11 cellular contexts compared by ENCODE assay signal in the genomic region with DNA sequence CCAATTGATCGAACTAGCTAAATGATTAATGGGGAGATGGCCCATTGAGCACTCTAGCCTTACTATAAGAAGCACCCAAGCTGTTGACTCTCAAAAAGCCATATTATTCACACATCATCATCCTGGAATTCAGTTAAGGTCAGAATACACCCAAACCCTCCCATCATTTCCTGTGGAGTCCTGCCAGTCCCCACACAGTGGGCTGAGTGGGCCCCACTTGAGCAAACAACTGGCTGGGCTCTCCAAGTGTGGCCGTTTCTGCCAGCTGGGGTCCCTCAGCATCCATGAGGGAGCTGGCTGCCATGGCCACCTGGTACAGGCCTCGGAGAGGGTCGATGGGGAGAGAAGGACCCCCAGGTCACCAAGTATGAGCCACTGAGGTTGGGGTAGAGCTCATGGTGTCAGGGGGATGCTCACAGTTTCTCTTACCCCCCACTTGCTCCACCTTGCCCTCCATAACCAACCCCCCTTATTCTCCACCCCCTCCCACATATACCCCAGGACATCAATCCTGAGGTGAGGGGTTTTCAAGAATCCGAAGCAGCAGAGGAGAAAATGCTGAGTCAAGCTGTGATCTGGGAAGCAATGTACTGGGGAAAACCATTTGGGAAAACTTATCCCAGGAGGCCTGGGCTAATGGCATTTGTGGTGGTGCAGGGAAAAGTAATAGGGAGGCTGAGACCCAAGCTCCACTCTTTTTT.
A peak's percentile ranks its signal among the peaks of the same experiment; 100 is the strongest.
DNase-seq lines count a peak whose midpoint lies in the region; ATAC-seq, FAIRE-seq and TF ChIP-seq lines count a peak whose summit lies in the region.
"Had no signal": no experiment of that assay in that cellular context is flagged by ENCODE, and none has a peak within 500 bp of the region (broad histone marks: within the 10 kb centered on the region; RNA-seq: fewer than 3 reads in every experiment).

No MANE protein-coding gene starts in this region.

- H2BK20ac ChIP-seq in H9 (ENCODE audit: low read depth, low read length, poor library complexity, severe bottlenecking) = no peak overlapping the region

- intact Hi-C loops in aorta (cut with DNase I) = no loop called here

- no peaks in the 10 kb centered on the region for H3K9me1 ChIP-seq in keratinocyte (ENCODE audit: control insufficient read depth, extremely low read depth, insufficient read depth, low read length)

- no peaks in the 10 kb centered on the region for H3K36me3 Mint-ChIP-seq in activated naive CD4-positive, alpha-beta T cell treated with anti-CD3 and anti-CD28 coated beads, Interleukin-2, amount 50 U/mL, for 24 hours
- H3K36me3 Mint-ChIP-seq in activated naive CD4-positive, alpha-beta T cell treated with anti-CD3 and anti-CD28 coated beads, Interleukin-2, amount 50 U/mL, for 72 hours = no peaks in the 10 kb centered on the region
- H3K36me3 Mint-ChIP-seq in H9 (ENCODE audit: insufficient read depth in 1 of 3, low read depth in 3 of 3) = no peaks in the 10 kb centered on the region; a peak in 1 of 7 replicates

- H2BK15ac ChIP-seq in H9 (ENCODE audit: low read depth, low read length) = no peak overlapping the region

- peaks cover 11% of the 10 kb centered on the region for H3K4me1 Mint-ChIP-seq in activated naive CD4-positive, alpha-beta T cell treated with anti-CD3 and anti-CD28 coated beads, Interleukin-2, amount 50 U/mL, for 24 hours
- H3K4me1 Mint-ChIP-seq in H9 = peaks cover 17 to 21% of the 10 kb centered on the region in 2 experiments

- no peaks in the 10 kb centered on the region for H3K27me3 Mint-ChIP-seq in activated naive CD4-positive, alpha-beta T cell treated with anti-CD3 and anti-CD28 coated beads, Interleukin-2, amount 50 U/mL, for 24 hours
- peaks cover 11% of the 10 kb centered on the region for H3K27me3 Mint-ChIP-seq in H9 (ENCODE audit: low read depth)

- peak overlapping the region; percentile 41 for H3K27ac ChIP-seq in keratinocyte (ENCODE audit: control insufficient read depth, insufficient read depth, low read length)
- peak overlapping the region; percentile 6 to 66 for H3K27ac ChIP-seq in aorta (ENCODE audit: low read depth in 1 of 2, low read length in 2 of 2)
- no peak overlapping the region for H3K27ac ChIP-seq in H9 (ENCODE audit: insufficient read length, low read depth, low read length)

- H4K5ac ChIP-seq in H9 (ENCODE audit: insufficient read length, low read depth, low read length) = no peak overlapping the region

- H4K8ac ChIP-seq in H9 (replicated peaks; ENCODE audit: insufficient read length, low read depth, low read length) = no peak overlapping the region

- H3K9ac ChIP-seq in keratinocyte (ENCODE audit: control insufficient read depth, extremely low read depth, insufficient read depth, low read length) (no peak overlapping the region), H9 (ENCODE audit: extremely low read depth, insufficient read length, low read length) (no peak overlapping the region)

- H3K4me3 ChIP-seq in keratinocyte (ENCODE audit: control insufficient read depth in 2 of 3, extremely low read depth in 1 of 3, insufficient read depth in 2 of 3, low read depth in 1 of 3, low read length in 3 of 3) (no peak overlapping the region), aorta (ENCODE audit: low read length in 2 of 2) (no peak overlapping the region)

- WGBS in aorta, 2 donors = 19 to 29% methylated on average over 5 of the region's 5 CpGs
- WGBS in H9 (ENCODE audit: extremely low coverage, insufficient read length, low lambda C conversion rate) = no CpG with 5 or more reads among the region's 5 CpGs

- no peak overlapping the region for H3K23ac ChIP-seq in H9 (ENCODE audit: insufficient read length, low read depth, low read length)

- H3K9me3 ChIP-seq in keratinocyte (ENCODE audit: control insufficient read depth, low read depth, low read length) (no peaks in the 10 kb centered on the region), aorta (ENCODE audit: control insufficient read depth, low read length) (no peaks in the 10 kb centered on the region), H9 (ENCODE audit: control insufficient read depth, low read depth, low read length) (no peaks in the 10 kb centered on the region)

- no peak overlapping the region for H3K4me3 Mint-ChIP-seq in activated naive CD4-positive, alpha-beta T cell treated with anti-CD3 and anti-CD28 coated beads, Interleukin-2, amount 50 U/mL, for 24 hours
- H3K4me3 Mint-ChIP-seq in H9 = no peak overlapping the region

- no peaks in the 10 kb centered on the region for H3K79me1 ChIP-seq in H9 (ENCODE audit: insufficient read depth, low read depth, low read length, poor library complexity, severe bottlenecking)

- H3K4ac ChIP-seq in H9 (ENCODE audit: low read depth, low read length) = no peak overlapping the region

- H2BK5ac ChIP-seq in H9 (ENCODE audit: insufficient read length, low read length) = no peak overlapping the region

- no peak overlapping the region for H3K56ac ChIP-seq in H9 (ENCODE audit: insufficient read length, low read depth, low read length)

- ATAC-seq in activated naive CD4-positive, alpha-beta T cell treated with anti-CD3 and anti-CD28 coated beads, Interleukin-2, amount 50 U/mL, for 72 hours = no peak
- no peak for ATAC-seq in aorta (ENCODE audit: low FRiP score)

- H3K36me3 ChIP-seq in keratinocyte (ENCODE audit: control insufficient read depth in 2 of 2, extremely low read depth in 1 of 2, insufficient read depth in 2 of 2, low read length in 2 of 2) (no peaks in the 10 kb centered on the region), aorta (ENCODE audit: control insufficient read depth in 1 of 2, insufficient read depth in 2 of 2, low read length in 1 of 2) (peaks cover 0 to 1% of the 10 kb centered on the region in 2 donors)

- H3K79me2 ChIP-seq in keratinocyte (ENCODE audit: control insufficient read depth, insufficient read depth, low read length) (no peaks in the 10 kb centered on the region), H9 (ENCODE audit: insufficient read depth, low read length) (no peaks in the 10 kb centered on the region)

- H3K4me2 ChIP-seq in keratinocyte (ENCODE audit: control insufficient read depth, extremely low read depth, insufficient read depth, low read depth, low read length) (peak overlapping the region; percentile 50), H9 (ENCODE audit: insufficient read depth, insufficient read length, low read length) (no peak overlapping the region)

- H2BK120ac ChIP-seq in H9 (ENCODE audit: low read depth, low read length, poor library complexity, severe bottlenecking) = no peak overlapping the region

- H3K27me3 ChIP-seq in keratinocyte (ENCODE audit: control insufficient read depth, extremely low read depth, insufficient read depth, low read length) (no peaks in the 10 kb centered on the region), aorta (ENCODE audit: control insufficient read depth in 1 of 2, insufficient read depth in 2 of 2, low read length in 1 of 2) (no peaks in the 10 kb centered on the region), H9 (ENCODE audit: insufficient read depth, low read length) (no peaks in the 10 kb centered on the region)

- TF ChIP-seq CTCF in keratinocyte (optimal IDR thresholded peaks at IDR 0.05 in 1 of 3, IDR thresholded peaks at IDR 0.05 in 1 of 3, conservative IDR thresholded peaks at IDR 0.05 in 1 of 3; ENCODE audit: extremely low read depth in 1 of 3, insufficient read depth in 2 of 3, low read length in 3 of 3) = no peak
- no peak for TF ChIP-seq CTCF in H9 (conservative IDR thresholded peaks at IDR 0.05)

- no peak overlapping the region for H2AK5ac ChIP-seq in H9 (ENCODE audit: insufficient read length, low read length)

- H3T11ph ChIP-seq in H9 (ENCODE audit: low read length) = no peak overlapping the region

- no peak overlapping the region for H3K18ac ChIP-seq in H9 (ENCODE audit: insufficient read length, low read depth, low read length)

- peak; percentile 86 for FAIRE-seq in keratinocyte (lab: Jason Lieb, UNC)

- no peaks in the 10 kb centered on the region for H3K23me2 ChIP-seq in H9 (ENCODE audit: insufficient read length, low read depth, low read length, poor library complexity, severe bottlenecking)

- H4K20me1 ChIP-seq in keratinocyte (ENCODE audit: control insufficient read depth, extremely low read depth, insufficient read depth, low read length) (no peaks in the 10 kb centered on the region), H9 (ENCODE audit: control insufficient read depth, insufficient read depth, insufficient read length) (no peaks in the 10 kb centered on the region)

- DNase-seq in activated naive CD4-positive, alpha-beta T cell treated with anti-CD3 and anti-CD28 coated beads, Interleukin-2, amount 50 U/mL, for 72 hours (ENCODE audit: low spot score in 2 of 2) = no peak
- DNase-seq in astrocyte of the hippocampus (ENCODE audit: low read depth, low spot score) = peak; percentile 74
- no peak for DNase-seq in keratinocyte (ENCODE audit: low read depth, low spot score)
- peak in 1 of 2 donors; percentile 59 for DNase-seq in aorta
- no peak for DNase-seq in stimulated activated CD4-positive, alpha-beta T cell treated with anti-CD3 and anti-CD28 coated beads, Interleukin-4, amount 100 ng/mL, for 1 hour
- DNase-seq in DMS114 treated with DMSO at 0.1 percent for 48 hours (lab: John Stamatoyannopoulos, UW; ENCODE audit: unreplicated experiment) = no peak
- no peak for DNase-seq in H9
- DNase-seq: AML-193; central memory CD4-positive, alpha-beta T cell; NCI-H2029 treated with DMSO at 0.1 percent for 48 hours had no signal

- no peak overlapping the region for H2BK12ac ChIP-seq in H9 (ENCODE audit: insufficient read length, low read depth, low read length)

- H2AFZ ChIP-seq in keratinocyte (ENCODE audit: control insufficient read depth, low read length) = no peak overlapping the region
- H2AFZ ChIP-seq in H9 (ENCODE audit: low read length) = no peak overlapping the region

- dilution Hi-C loops in keratinocyte (cut with MboI; ENCODE audit: extremely low pct_ligation_motif_present, low sequenced_read_pairs) = no loop called here

- H3K27ac Mint-ChIP-seq in activated naive CD4-positive, alpha-beta T cell treated with anti-CD3 and anti-CD28 coated beads, Interleukin-2, amount 50 U/mL, for 24 hours = peak overlapping the region; percentile 57
- no peak overlapping the region for H3K27ac Mint-ChIP-seq in activated naive CD4-positive, alpha-beta T cell treated with anti-CD3 and anti-CD28 coated beads, Interleukin-2, amount 50 U/mL, for 72 hours
- 0 out of 7 replicates have a peak overlapping the region, but pooled peaks of 1 of the 3 experiments have one; percentile 31 for H3K27ac Mint-ChIP-seq in H9

- H3K4me1 ChIP-seq in keratinocyte (ENCODE audit: control insufficient read depth, extremely low read depth, insufficient read depth, low read length) (peaks cover 54% of the 10 kb centered on the region), aorta (ENCODE audit: control insufficient read depth in 1 of 2, insufficient read depth in 2 of 2, low read length in 2 of 2) (peaks cover 7 to 15% of the 10 kb centered on the region in 2 donors), H9 (ENCODE audit: insufficient read depth, low read length) (peaks cover 3% of the 10 kb centered on the region; the same call in 1 of the 2 replicates)

- H4K91ac ChIP-seq in H9 (ENCODE audit: insufficient read length, low read depth, low read length) = no peak overlapping the region

- H3K14ac ChIP-seq in H9 (ENCODE audit: insufficient read depth, low read length) = no peak overlapping the region

- no peaks in the 10 kb centered on the region for H3K9me3 Mint-ChIP-seq in activated naive CD4-positive, alpha-beta T cell treated with anti-CD3 and anti-CD28 coated beads, Interleukin-2, amount 50 U/mL, for 24 hours
- no peaks in the 10 kb centered on the region for H3K9me3 Mint-ChIP-seq in activated naive CD4-positive, alpha-beta T cell treated with anti-CD3 and anti-CD28 coated beads, Interleukin-2, amount 50 U/mL, for 72 hours
- no peaks in the 10 kb centered on the region for H3K9me3 Mint-ChIP-seq in H9
